Comparison of ENCODE assay signal across 9 cellular contexts in genomic region chr14:96037891-96038557, GRCh38. TPM values are rescaled to one million over a fixed set of nuclear protein-coding genes. Genes with fewer than 3 reads are reported as not detected.
DNase-seq lines count a peak whose midpoint lies in the region; ATAC-seq and TF ChIP-seq lines count a peak whose summit lies in the region.
"Had no signal": no experiment of that assay in that cellular context is flagged by ENCODE, and none has a peak within 500 bp of the region (broad histone marks: within the 10 kb centered on the region; RNA-seq: fewer than 3 reads in every experiment).

No MANE protein-coding gene starts in this region.

- intact Hi-C loops in natural killer cell (cut with micrococcal nuclease) = no loop called here

- H3K36me3 Mint-ChIP-seq in CD4-positive, CD25-positive, alpha-beta regulatory T cell = peaks cover 6% of the 10 kb centered on the region
- no peaks in the 10 kb centered on the region for H3K36me3 Mint-ChIP-seq in endothelial cell (ENCODE audit: low read depth, unreplicated experiment)
- H3K36me3 Mint-ChIP-seq in natural killer cell = no peaks in the 10 kb centered on the region

- ATAC-seq in CD4-positive, CD25-positive, alpha-beta regulatory T cell (ENCODE audit: low read depth in 2 of 2) = no peak
- ATAC-seq in natural killer cell (no peak), GM19351 (IDR thresholded peaks at IDR 0.05; ENCODE audit: unreplicated experiment) (no peak)

- no peak overlapping the region for H3K27ac ChIP-seq in CD4-positive, CD25-positive, alpha-beta regulatory T cell (ENCODE audit: insufficient read depth, low read length, poor library complexity, severe bottlenecking)

- H3K9me3 ChIP-seq in CD4-positive, CD25-positive, alpha-beta regulatory T cell (ENCODE audit: control insufficient read depth in 2 of 2, low read length in 2 of 2) = no peaks in the 10 kb centered on the region

- H3K36me3 ChIP-seq in CD4-positive, CD25-positive, alpha-beta regulatory T cell (ENCODE audit: control insufficient read depth, insufficient read depth, low read length) = no peaks in the 10 kb centered on the region

- H3K4me1 Mint-ChIP-seq in CD4-positive, CD25-positive, alpha-beta regulatory T cell = peaks cover 3 to 32% (median 7%) of the 10 kb centered on the region in 4 donors
- no peaks in the 10 kb centered on the region for H3K4me1 Mint-ChIP-seq in endothelial cell (ENCODE audit: unreplicated experiment)
- H3K4me1 Mint-ChIP-seq in natural killer cell = peaks cover 0 to 11% of the 10 kb centered on the region in 2 donors

- H3K4me1 ChIP-seq in CD4-positive, CD25-positive, alpha-beta regulatory T cell (ENCODE audit: control insufficient read depth, insufficient read depth, low read length, poor library complexity, severe bottlenecking) = peaks cover 19% of the 10 kb centered on the region

- TF ChIP-seq CTCF in endothelial cell (IDR thresholded peaks at IDR 0.05; ENCODE audit: unreplicated experiment) (no peak), natural killer cell (IDR thresholded peaks at IDR 0.05) (no peak)

- H3K4me3 Mint-ChIP-seq in CD4-positive, CD25-positive, alpha-beta regulatory T cell = peak overlapping the region in 3 of 4 donors; percentile 69 to 72 (median 70)
- H3K4me3 Mint-ChIP-seq in endothelial cell (ENCODE audit: unreplicated experiment) = peak overlapping the region; percentile 77
- peak overlapping the region; percentile 5 for H3K4me3 Mint-ChIP-seq in natural killer cell

- H3K9me3 Mint-ChIP-seq in CD4-positive, CD25-positive, alpha-beta regulatory T cell = peaks cover 0 to 6% (median 0%) of the 10 kb centered on the region in 7 donors
- H3K9me3 Mint-ChIP-seq in endothelial cell (ENCODE audit: unreplicated experiment) (no peaks in the 10 kb centered on the region), natural killer cell (no peaks in the 10 kb centered on the region)

- peaks cover 25% of the 10 kb centered on the region for H3K27me3 ChIP-seq in CD4-positive, CD25-positive, alpha-beta regulatory T cell (ENCODE audit: control insufficient read depth, insufficient read depth, low read length)

- peaks cover 75% of the 10 kb centered on the region for H3K27me3 Mint-ChIP-seq in CD4-positive, CD25-positive, alpha-beta regulatory T cell
- peaks cover 11% of the 10 kb centered on the region for H3K27me3 Mint-ChIP-seq in endothelial cell (ENCODE audit: unreplicated experiment)
- H3K27me3 Mint-ChIP-seq in natural killer cell (ENCODE audit: low read depth in 2 of 2) = peaks cover 57 to 69% of the 10 kb centered on the region in 2 donors

- no peak overlapping the region for H3K4me3 ChIP-seq in CD4-positive, CD25-positive, alpha-beta regulatory T cell (ENCODE audit: low read depth, low read length)

- no peak overlapping the region for H3K27ac Mint-ChIP-seq in CD4-positive, CD25-positive, alpha-beta regulatory T cell
- H3K27ac Mint-ChIP-seq in endothelial cell (ENCODE audit: unreplicated experiment) (no peak overlapping the region), natural killer cell (no peak overlapping the region)

- DNase-seq in CD4-positive, CD25-positive, alpha-beta regulatory T cell = no peak
- DNase-seq in HuH-7.5 (ENCODE audit: low spot score) (peak; percentile 25), endothelial cell (ENCODE audit: low spot score) (no peak), natural killer cell (no peak), SK-N-DZ (ENCODE audit: low spot score) (no peak), GM19238 (ENCODE audit: insufficient read length, low spot score) (no peak), SIG-M5 treated with dmso at 0.1 percent for 504 hours (lab: John Stamatoyannopoulos, UW; ENCODE audit: unreplicated experiment) (no peak)
- DNase-seq: activated effector memory CD4-positive, alpha-beta T cell treated with anti-CD3 and anti-CD28 coated beads, Interleukin-2, amount 50 U/mL, for 16 hours had no signal

RNA-seq across cellular contexts. Expression of gene C14orf132, which starts 1.1 kb away (rescaled TPM):
- total RNA-seq in CD4-positive, CD25-positive, alpha-beta regulatory T cell = 1.2 TPM
- under 1 TPM in 3 of 4 donors, not detected in 1; 0.20 to 0.41 (median 0.20) TPM for polyA plus RNA-seq in CD4-positive, CD25-positive, alpha-beta regulatory T cell
- total RNA-seq in endothelial cell (ENCODE audit: unreplicated experiment) (4.4 TPM), natural killer cell (under 1 TPM in 2 of 3 donors, not detected in 1; 0.07 to 0.23 TPM)
- polyA plus RNA-seq in SK-N-DZ (2014; cell fraction: cytosol; rRNA removed) = 52.2 and 57.9 TPM in 2 replicates
- polyA plus RNA-seq in SK-N-DZ (2014; cell fraction: nucleus; rRNA removed) = 42.6 and 46.1 TPM in 2 replicates

Comparison
In these comparisons a context has a peak if more than half of its experiments do, and no peak if none do; other contexts are left out.
1. H3K4me3 Mint-ChIP-seq: peak in every context shown above with its lines; median percentile 77 in endothelial cell; 70 in CD4-positive, CD25-positive, alpha-beta regulatory T cell; 5 in natural killer cell.